33 cellular contexts compared by ENCODE assay signal in the genomic region with DNA sequence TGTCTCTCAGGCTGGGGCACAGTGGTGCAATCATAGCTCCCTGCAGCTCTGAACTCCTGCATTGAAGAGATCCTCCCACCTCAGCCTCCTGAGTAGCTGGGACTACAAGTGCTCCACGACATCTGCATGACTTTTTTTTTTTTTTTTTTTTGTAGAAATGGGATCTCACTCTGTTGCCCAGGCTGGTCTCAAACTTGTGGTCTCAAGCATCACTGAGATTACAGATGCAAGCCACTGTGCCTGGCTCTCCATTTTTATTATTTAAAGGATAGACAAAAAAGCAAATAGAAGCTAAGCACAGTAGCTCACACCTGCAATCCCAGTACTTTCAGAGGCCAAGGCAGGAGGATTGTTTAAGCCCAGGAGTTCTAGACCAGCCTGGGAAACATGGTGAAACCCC.
"Had no signal": no experiment of that assay in that cellular context is flagged by ENCODE, and none has a peak within 500 bp of the region (broad histone marks: within the 10 kb centered on the region; RNA-seq: fewer than 3 reads in every experiment).

No MANE protein-coding gene starts in this region.

- H3K4me1 ChIP-seq: adrenal gland, ascending aorta, body of pancreas, breast epithelium had no signal

- ATAC-seq: activated naive CD4-positive, alpha-beta T cell treated with anti-CD3 and anti-CD28 coated beads, Interleukin-2, amount 50 U/mL, for 72 hours; activated naive CD8-positive, alpha-beta T cell treated with anti-CD3 and anti-CD28 coated beads, Interleukin-2, amount 50 U/mL, for 24 hours; activated T-cell treated with anti-CD3 and anti-CD28 coated beads, Interleukin-2, amount 50 U/mL, for 4 hours; activated T-cell treated with anti-CD3 and anti-CD28 coated beads, Interleukin-2, amount 50 U/mL, for 72 hours; activated T-helper 17 cell treated with anti-CD3 and anti-CD28 coated beads, Interleukin-2, amount 50 U/mL, for 72 hours; body of pancreas had no signal

- FAIRE-seq: astrocyte, bronchial epithelial cell had no signal

- H3K9me3 ChIP-seq: adrenal gland, ascending aorta, body of pancreas, breast epithelium had no signal

- H3K27ac ChIP-seq: adrenal gland, ascending aorta, body of pancreas, brain microvascular endothelial cell, breast epithelium, cardiac muscle cell had no signal

- H3K4me3 ChIP-seq: adrenal gland, ascending aorta, body of pancreas, breast epithelium, cardiac muscle cell had no signal

- H3K27me3 ChIP-seq: adrenal gland, ascending aorta, body of pancreas, brain microvascular endothelial cell, breast epithelium, cardiac muscle cell had no signal

- H3K36me3 ChIP-seq: adrenal gland, ascending aorta, brain microvascular endothelial cell, breast epithelium, cardiac muscle cell had no signal

- DNase-seq: activated effector memory CD4-positive, alpha-beta T cell treated with anti-CD3 and anti-CD28 coated beads, Interleukin-2, amount 50 U/mL, for 16 hours; activated effector memory CD4-positive, alpha-beta T cell treated with Interleukin-2 at 50 U/mL for 16 hours; activated gamma-delta T cell; activated gamma-delta T cell treated with Interleukin-2 at 50 U/mL for 16 hours; activated naive CD4-positive, alpha-beta T cell; activated naive CD4-positive, alpha-beta T cell treated with anti-CD3 and anti-CD28 coated beads for 36 hours; activated naive CD4-positive, alpha-beta T cell treated with anti-CD3 and anti-CD28 coated beads, Interleukin-2, amount 10 ng/mL, durations not matched to agents 7 days and 5 days; activated naive CD4-positive, alpha-beta T cell treated with anti-CD3 and anti-CD28 coated beads, Interleukin-2, amount 50 U/mL, for 16 hours; activated naive CD4-positive, alpha-beta T cell treated with Interleukin-2 at 50 U/mL for 16 hours; activated naive CD8-positive, alpha-beta T cell treated with anti-CD3 and anti-CD28 coated beads for 36 hours; activated naive CD8-positive, alpha-beta T cell treated with anti-CD3 and anti-CD28 coated beads, Interleukin-2, amount 10 ng/mL, durations not matched to agents 7 days and 5 days; activated naive CD8-positive, alpha-beta T cell treated with anti-CD3 and anti-CD28 coated beads, Interleukin-2, amount 50 U/mL, for 24 hours; activated T-cell treated with anti-CD3 and anti-CD28 coated beads, Interleukin-2, amount 50 U/mL, for 24 hours; activated T-cell treated with anti-CD3 and anti-CD28 coated beads, Interleukin-2, amount 50 U/mL, for 4 hours; activated T-cell treated with anti-CD3 and anti-CD28 coated beads, Interleukin-2, amount 50 U/mL, for 48 hours; activated T-cell treated with anti-CD3 and anti-CD28 coated beads, Interleukin-2, amount 50 U/mL, for 72 hours; adrenal gland; amniotic stem cell; amygdala; anterior cingulate cortex; aorta; body of pancreas; brain microvascular endothelial cell; caudate nucleus; central memory CD4-positive, alpha-beta T cell; cerebellar nuclear complex had no signal
